In genomic region chr11:44764583-44764982, GRCh38 we compare ENCODE assay signal across 16 cellular contexts. TPM values are rescaled to one million over a fixed set of nuclear protein-coding genes. Genes with fewer than 3 reads are reported as not detected.
DNase-seq lines count a peak whose midpoint lies in the region; ATAC-seq and TF ChIP-seq lines count a peak whose summit lies in the region.
"Had no signal": no experiment of that assay in that cellular context is flagged by ENCODE, and none has a peak within 500 bp of the region (broad histone marks: within the 10 kb centered on the region; RNA-seq: fewer than 3 reads in every experiment).

No MANE protein-coding gene starts in this region.

- ATAC-seq in lung (ENCODE audit: insufficient read depth, low FRiP score) = no peak
- ATAC-seq in right lobe of liver = no peak
- ATAC-seq: PC-3 had no signal

- peak; percentile 8 for DNase-seq in H9
- DNase-seq in ascending aorta (ENCODE audit: low spot score in 2 of 2) = peak in 1 of 2 donors; percentile 47
- no peak for DNase-seq in lung (ENCODE audit: low spot score)
- DNase-seq in NCI-H2081 treated with DMSO at 0.1 percent for 48 hours (lab: John Stamatoyannopoulos, UW) = no peak
- no peak for DNase-seq in right lobe of liver
- no peak for DNase-seq in DMS 273 (lab: John Stamatoyannopoulos, UW; ENCODE audit: unreplicated experiment)
- DNase-seq: COR-L47, DMS153, GOT3, KBM-7, NCI-H1436 treated with DMSO at 0.1 percent for 48 hours, NCI-H2081, NCI-H510A, NCI-H774, PC-3 had no signal

- H3K4me2 ChIP-seq in H9 (ENCODE audit: insufficient read depth, insufficient read length, low read length) = no peak overlapping the region

- H2BK15ac ChIP-seq in H9 (ENCODE audit: low read depth, low read length) = no peak overlapping the region

- no peak overlapping the region for H3K9ac ChIP-seq in H9 (ENCODE audit: extremely low read depth, insufficient read length, low read length)
- no peak overlapping the region for H3K9ac ChIP-seq in rectal smooth muscle tissue (ENCODE audit: low read length)

- H3K27me3 ChIP-seq in H9 (ENCODE audit: insufficient read depth, low read length) = no peaks in the 10 kb centered on the region; the same call in 1 of the 2 replicates
- no peaks in the 10 kb centered on the region for H3K27me3 ChIP-seq in ascending aorta
- no peaks in the 10 kb centered on the region for H3K27me3 ChIP-seq in lung (ENCODE audit: control insufficient read depth, insufficient read depth)
- no peaks in the 10 kb centered on the region for H3K27me3 ChIP-seq in rectal smooth muscle tissue (ENCODE audit: control insufficient read depth, insufficient read depth, low read length)
- H3K27me3 ChIP-seq in right lobe of liver = no peaks in the 10 kb centered on the region

- no peak overlapping the region for H3K4me3 ChIP-seq in ascending aorta
- H3K4me3 ChIP-seq in lung = no peak overlapping the region
- no peak overlapping the region for H3K4me3 ChIP-seq in rectal smooth muscle tissue (ENCODE audit: low read length)
- no peak overlapping the region for H3K4me3 ChIP-seq in right lobe of liver

- H3T11ph ChIP-seq in H9 (ENCODE audit: low read length) = no peak overlapping the region

- H3K23me2 ChIP-seq in H9 (ENCODE audit: insufficient read length, low read depth, low read length, poor library complexity, severe bottlenecking) = no peaks in the 10 kb centered on the region

- TF ChIP-seq CTCF in H9 (conservative IDR thresholded peaks at IDR 0.05) (no peak), ascending aorta (IDR thresholded peaks at IDR 0.05) (no peak), lung (IDR thresholded peaks at IDR 0.05; ENCODE audit: control extremely low read depth, extremely low read depth) (no peak), right lobe of liver (IDR thresholded peaks at IDR 0.05) (no peak)

- H3K9me3 ChIP-seq in H9 (ENCODE audit: control insufficient read depth, low read depth, low read length) = no peaks in the 10 kb centered on the region
- H3K9me3 ChIP-seq in ascending aorta = no peaks in the 10 kb centered on the region
- peaks cover 0 to 8% of the 10 kb centered on the region in 2 donors for H3K9me3 ChIP-seq in lung (ENCODE audit: control insufficient read depth in 2 of 2, insufficient read depth in 1 of 2, low read length in 1 of 2)
- H3K9me3 ChIP-seq in right lobe of liver = no peaks in the 10 kb centered on the region

- H3K79me1 ChIP-seq in H9 (ENCODE audit: insufficient read depth, low read depth, low read length, poor library complexity, severe bottlenecking) = no peaks in the 10 kb centered on the region

- no peak overlapping the region for H2BK20ac ChIP-seq in H9 (ENCODE audit: low read depth, low read length, poor library complexity, severe bottlenecking)

- no CpG with 5 or more reads among the region's 4 CpGs for WGBS in H9 (ENCODE audit: extremely low coverage, insufficient read length, low lambda C conversion rate)
- WGBS in lung, 2 donors = 94 to 97% methylated on average over 4 of the region's 4 CpGs
- WGBS in right lobe of liver (ENCODE audit: insufficient coverage, low coverage, low lambda C conversion rate, missing lambda C conversion rate) = 90% methylated on average over 4 of the region's 4 CpGs

- H3K9me3 Mint-ChIP-seq in H9 = peaks cover 9 to 14% of the 10 kb centered on the region in 2 experiments; a peak in 4 of 5 replicates

- no peak overlapping the region for H4K5ac ChIP-seq in H9 (ENCODE audit: insufficient read length, low read depth, low read length)

- H3K18ac ChIP-seq in H9 (ENCODE audit: insufficient read length, low read depth, low read length) = no peak overlapping the region

- peaks cover 41% of the 10 kb centered on the region for H3K27me3 Mint-ChIP-seq in H9 (ENCODE audit: low read depth)

- H3K14ac ChIP-seq in H9 (ENCODE audit: insufficient read depth, low read length) = no peak overlapping the region

- H3K4me1 Mint-ChIP-seq in H9 = peaks cover 48 to 49% of the 10 kb centered on the region in 2 experiments

- H3K36me3 ChIP-seq in ascending aorta = no peaks in the 10 kb centered on the region
- H3K36me3 ChIP-seq in lung (ENCODE audit: control insufficient read depth in 2 of 2, insufficient read depth in 2 of 2, low read length in 2 of 2) = no peaks in the 10 kb centered on the region
- H3K36me3 ChIP-seq in rectal smooth muscle tissue (ENCODE audit: control insufficient read depth, insufficient read depth, low read length) = no peaks in the 10 kb centered on the region
- H3K36me3 ChIP-seq in right lobe of liver = no peaks in the 10 kb centered on the region

- H2BK12ac ChIP-seq in H9 (ENCODE audit: insufficient read length, low read depth, low read length) = no peak overlapping the region

- no peak overlapping the region for H2BK5ac ChIP-seq in H9 (ENCODE audit: insufficient read length, low read length)

- intact Hi-C loops in ascending aorta (cut with DNase I) (loop anchor here (5.0 to 10.0 kb wide), 3 partner anchors 150 to 570 kb away; partner anchors contain the start of gene CD82), right lobe of liver (cut with DNase I) (no loop called here)

- H3K56ac ChIP-seq in H9 (ENCODE audit: insufficient read length, low read depth, low read length) = no peak overlapping the region

- no peak overlapping the region for H4K91ac ChIP-seq in H9 (ENCODE audit: insufficient read length, low read depth, low read length)

- H3K27ac Mint-ChIP-seq in H9 = no peak overlapping the region; a peak in 1 of 7 replicates

- H3K79me2 ChIP-seq in H9 (ENCODE audit: insufficient read depth, low read length) = no peaks in the 10 kb centered on the region

- peaks cover 4% of the 10 kb centered on the region; the same call in 1 of the 2 replicates for H3K4me1 ChIP-seq in H9 (ENCODE audit: insufficient read depth, low read length)
- peaks cover 12 to 40% of the 10 kb centered on the region in 2 donors for H3K4me1 ChIP-seq in ascending aorta
- H3K4me1 ChIP-seq in lung (ENCODE audit: control insufficient read depth in 2 of 2, insufficient read depth in 2 of 2, low read length in 2 of 2) = peaks cover 12 to 35% of the 10 kb centered on the region in 2 donors
- H3K4me1 ChIP-seq in rectal smooth muscle tissue (ENCODE audit: control insufficient read depth, insufficient read depth, low read length) = peaks cover 68% of the 10 kb centered on the region
- no peaks in the 10 kb centered on the region for H3K4me1 ChIP-seq in right lobe of liver

- peaks cover 9 to 21% (median 20%) of the 10 kb centered on the region in 3 experiments for H3K36me3 Mint-ChIP-seq in H9 (ENCODE audit: insufficient read depth in 1 of 3, low read depth in 3 of 3)

- no peak overlapping the region for H3K27ac ChIP-seq in H9 (ENCODE audit: insufficient read length, low read depth, low read length)
- peak overlapping the region; percentile 90 to 91 for H3K27ac ChIP-seq in ascending aorta
- peak overlapping the region; percentile 2 to 97 for H3K27ac ChIP-seq in lung (ENCODE audit: low read depth in 1 of 2, low read length in 1 of 2)
- peak overlapping the region; percentile 90 for H3K27ac ChIP-seq in rectal smooth muscle tissue (ENCODE audit: low read depth, low read length)
- no peak overlapping the region for H3K27ac ChIP-seq in right lobe of liver

- no peak overlapping the region for H2BK120ac ChIP-seq in H9 (ENCODE audit: low read depth, low read length, poor library complexity, severe bottlenecking)

- H3K23ac ChIP-seq in H9 (ENCODE audit: insufficient read length, low read depth, low read length) = no peak overlapping the region

- H3K4me3 Mint-ChIP-seq in H9 = no peak overlapping the region

- H2AK5ac ChIP-seq in H9 (ENCODE audit: insufficient read length, low read length) = no peak overlapping the region

- TF ChIP-seq POLR2A in right lobe of liver (IDR thresholded peaks at IDR 0.05) = no peak

- no peak overlapping the region for H3K4ac ChIP-seq in H9 (ENCODE audit: low read depth, low read length)

- no peak overlapping the region for H4K8ac ChIP-seq in H9 (replicated peaks; ENCODE audit: insufficient read length, low read depth, low read length)

- H4K20me1 ChIP-seq in H9 (ENCODE audit: control insufficient read depth, insufficient read depth, insufficient read length) = no peaks in the 10 kb centered on the region

- no peak overlapping the region for H2AFZ ChIP-seq in H9 (ENCODE audit: low read length)

RNA-seq across cellular contexts. Expression of gene TSPAN18, which starts 37.8 kb away (rescaled TPM):
- total RNA-seq in H9 (2021) = 25.3 and 26.5 TPM in 2 replicates
- 21.3 TPM for total RNA-seq in ascending aorta
- total RNA-seq in lung = 10 to 100 TPM; 18.3 to 40.7 TPM
- polyA plus RNA-seq in lung = 10 to 100 TPM in 1 of 2 donors, 1 to 10 TPM in 1; 8.3 to 24.4 TPM
- total RNA-seq in right lobe of liver = 10 to 100 TPM in 1 of 6 experiments, 1 to 10 TPM in 5; 3.4 to 10.6 (median 5.3) TPM
- total RNA-seq: PC-3 had no signal

Comparison
In these comparisons a context has a peak if more than half of its experiments do, and no peak if none do; other contexts are left out.
1. H3K27ac ChIP-seq: peak in ascending aorta (2 of 2), lung (2 of 2) and rectal smooth muscle tissue (single experiment); none in H9 (single experiment) and right lobe of liver (0 of 3).